Comparison of ENCODE assay signal across 1 cellular context in the genomic region with DNA sequence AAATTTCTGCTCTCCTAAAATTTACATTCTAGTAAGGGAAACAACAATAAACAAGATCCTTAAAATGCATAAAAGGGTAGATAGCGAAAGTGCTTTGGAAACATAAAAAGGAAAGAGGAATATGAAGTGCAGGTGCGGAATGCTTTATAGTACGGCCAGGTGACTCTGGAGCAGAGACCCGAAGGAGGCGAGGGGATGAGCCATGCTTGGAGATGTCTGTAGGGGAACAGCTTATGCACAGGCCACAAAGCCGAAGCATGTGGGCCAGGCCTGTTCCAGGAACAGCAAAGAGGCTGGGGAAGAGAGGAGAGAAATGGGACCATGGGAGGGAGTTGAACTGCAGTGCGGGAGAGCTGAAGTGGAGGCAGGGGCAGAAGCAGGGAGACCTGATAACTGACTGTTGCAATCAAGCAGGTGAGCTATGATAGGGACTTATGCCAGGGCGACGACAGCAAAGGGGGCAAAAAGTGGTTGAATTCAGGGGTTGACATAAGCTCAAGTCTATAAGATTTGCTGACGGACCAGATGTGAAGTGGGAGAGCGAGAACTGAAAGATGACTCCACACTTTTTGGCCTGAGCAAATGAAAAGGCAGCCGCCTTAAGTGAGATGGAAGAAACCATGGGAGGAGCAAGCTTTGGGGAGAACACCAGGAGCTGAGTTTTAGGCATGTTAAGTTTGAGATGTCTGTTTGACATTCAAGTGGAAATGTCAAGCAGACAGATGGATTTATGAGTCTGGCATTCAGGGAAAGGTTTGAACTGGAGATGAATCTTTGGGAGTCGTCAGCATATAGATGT.
TF ChIP-seq lines count a peak whose summit lies in the region.

No MANE protein-coding gene starts in this region.

TF ChIP-seq in K562, 482 proteins besides CTCF, POLR2A, EP300 and RAD21 (continued from another document and continues in another):
- TF ChIP-seq REST (CRISPR knock-in tag; IDR thresholded peaks at IDR 0.05; ENCODE audit: low read depth) (peak; percentile 46; the same call in 1 of the 2 replicates), RFX7 (CRISPR knock-in tag; IDR thresholded peaks at IDR 0.05) (no peak), TRIM24 (IDR thresholded peaks at IDR 0.05) (peak; percentile 34 to 35; a peak in 1 of 4 replicates), MAFG (tag; conservative IDR thresholded peaks at IDR 0.05) (peak; percentile 98), ZNF143 (CRISPR knock-in tag; IDR thresholded peaks at IDR 0.05) (0 out of 2 replicates have a peak, but pooled peaks have one; percentile 11), OTX1 (CRISPR knock-in tag; IDR thresholded peaks at IDR 0.05) (no peak), SUPT5H (IDR thresholded peaks at IDR 0.05) (peak; percentile 41), L3MBTL2 (IDR thresholded peaks at IDR 0.05) (0 out of 2 replicates have a peak, but pooled peaks have one; percentile 38), DPF2 (IDR thresholded peaks at IDR 0.05) (peak; percentile 76), ZNF311 (CRISPR knock-in tag; IDR thresholded peaks at IDR 0.05) (0 out of 2 replicates have a peak, but pooled peaks have one; percentile 25), ZNF395 (CRISPR knock-in tag; IDR thresholded peaks at IDR 0.05) (no peak), MBD2 (IDR thresholded peaks at IDR 0.05; ENCODE audit: borderline replicate concordance, low read depth) (0 out of 2 replicates have a peak, but pooled peaks have one; percentile 18), ZBTB40 (IDR thresholded peaks at IDR 0.05) (no peak), ZBTB40 (CRISPR knock-in tag; IDR thresholded peaks at IDR 0.05) (no peak), RBM15 (IDR thresholded peaks at IDR 0.05; ENCODE audit: insufficient read depth, low read length) (no peak), MTA3 (IDR thresholded peaks at IDR 0.05; ENCODE audit: borderline replicate concordance) (peak; percentile 27; the same call in 1 of the 2 replicates), HDAC8 (tag; IDR thresholded peaks at IDR 0.05) (0 out of 2 replicates have a peak, but pooled peaks have one; percentile 30), ZBTB9 (CRISPR knock-in tag; IDR thresholded peaks at IDR 0.05) (no peak), SMARCA4 (IDR thresholded peaks at IDR 0.05) (peak; percentile 70), ZNF76 (CRISPR knock-in tag; IDR thresholded peaks at IDR 0.05; ENCODE audit: borderline replicate concordance) (no peak), DMBX1 (CRISPR knock-in tag; IDR thresholded peaks at IDR 0.05; ENCODE audit: borderline replicate concordance) (peak; percentile 58; the same call in 1 of the 2 replicates), CBFA2T2 (conservative IDR thresholded peaks at IDR 0.05) (0 out of 2 replicates have a peak, but pooled peaks have one; percentile 15), E2F1 (CRISPR knock-in tag; IDR thresholded peaks at IDR 0.05) (no peak), MCM7 (IDR thresholded peaks at IDR 0.05) (0 out of 4 replicates have a peak, but pooled peaks of 1 of the 2 experiments have one; percentile 69), KLF10 (CRISPR knock-in tag; IDR thresholded peaks at IDR 0.05) (no peak), CSDE1 (IDR thresholded peaks at IDR 0.05) (no peak), TCF7L2 (IDR thresholded peaks at IDR 0.05; ENCODE audit: low read depth, low read length) (no peak), SMC3 (conservative IDR thresholded peaks at IDR 0.05; ENCODE audit: insufficient read depth, low read depth, low read length) (no peak), SNRNP70 (optimal IDR thresholded peaks at IDR 0.05; ENCODE audit: low read depth, low read length) (no peak), ZC3H11A (IDR thresholded peaks at IDR 0.05; ENCODE audit: low read depth, low read length) (0 out of 2 replicates have a peak, but pooled peaks have one; percentile 13), HLTF (IDR thresholded peaks at IDR 0.05) (peak; percentile 91), ZNF224 (CRISPR knock-in tag; IDR thresholded peaks at IDR 0.05) (no peak), IFI16 (CRISPR knock-in tag; IDR thresholded peaks at IDR 0.05) (no peak), PHB (CRISPR knock-in tag; IDR thresholded peaks at IDR 0.05) (no peak)
- TF ChIP-seq, protein P1, sequence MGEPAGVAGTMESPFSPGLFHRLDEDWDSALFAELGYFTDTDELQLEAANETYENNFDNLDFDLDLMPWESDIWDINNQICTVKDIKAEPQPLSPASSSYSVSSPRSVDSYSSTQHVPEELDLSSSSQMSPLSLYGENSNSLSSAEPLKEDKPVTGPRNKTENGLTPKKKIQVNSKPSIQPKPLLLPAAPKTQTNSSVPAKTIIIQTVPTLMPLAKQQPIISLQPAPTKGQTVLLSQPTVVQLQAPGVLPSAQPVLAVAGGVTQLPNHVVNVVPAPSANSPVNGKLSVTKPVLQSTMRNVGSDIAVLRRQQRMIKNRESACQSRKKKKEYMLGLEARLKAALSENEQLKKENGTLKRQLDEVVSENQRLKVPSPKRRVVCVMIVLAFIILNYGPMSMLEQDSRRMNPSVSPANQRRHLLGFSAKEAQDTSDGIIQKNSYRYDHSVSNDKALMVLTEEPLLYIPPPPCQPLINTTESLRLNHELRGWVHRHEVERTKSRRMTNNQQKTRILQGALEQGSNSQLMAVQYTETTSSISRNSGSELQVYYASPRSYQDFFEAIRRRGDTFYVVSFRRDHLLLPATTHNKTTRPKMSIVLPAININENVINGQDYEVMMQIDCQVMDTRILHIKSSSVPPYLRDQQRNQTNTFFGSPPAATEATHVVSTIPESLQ (CRISPR knock-in tag; IDR thresholded peaks at IDR 0.05): no peak
- TF ChIP-seq, protein P2, sequence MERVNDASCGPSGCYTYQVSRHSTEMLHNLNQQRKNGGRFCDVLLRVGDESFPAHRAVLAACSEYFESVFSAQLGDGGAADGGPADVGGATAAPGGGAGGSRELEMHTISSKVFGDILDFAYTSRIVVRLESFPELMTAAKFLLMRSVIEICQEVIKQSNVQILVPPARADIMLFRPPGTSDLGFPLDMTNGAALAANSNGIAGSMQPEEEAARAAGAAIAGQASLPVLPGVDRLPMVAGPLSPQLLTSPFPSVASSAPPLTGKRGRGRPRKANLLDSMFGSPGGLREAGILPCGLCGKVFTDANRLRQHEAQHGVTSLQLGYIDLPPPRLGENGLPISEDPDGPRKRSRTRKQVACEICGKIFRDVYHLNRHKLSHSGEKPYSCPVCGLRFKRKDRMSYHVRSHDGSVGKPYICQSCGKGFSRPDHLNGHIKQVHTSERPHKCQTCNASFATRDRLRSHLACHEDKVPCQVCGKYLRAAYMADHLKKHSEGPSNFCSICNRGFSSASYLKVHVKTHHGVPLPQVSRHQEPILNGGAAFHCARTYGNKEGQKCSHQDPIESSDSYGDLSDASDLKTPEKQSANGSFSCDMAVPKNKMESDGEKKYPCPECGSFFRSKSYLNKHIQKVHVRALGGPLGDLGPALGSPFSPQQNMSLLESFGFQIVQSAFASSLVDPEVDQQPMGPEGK (CRISPR knock-in tag; IDR thresholded peaks at IDR 0.05; ENCODE audit: borderline replicate concordance): no peak
